Comparison of ENCODE assay signal across 1 cellular context in the genomic region with DNA sequence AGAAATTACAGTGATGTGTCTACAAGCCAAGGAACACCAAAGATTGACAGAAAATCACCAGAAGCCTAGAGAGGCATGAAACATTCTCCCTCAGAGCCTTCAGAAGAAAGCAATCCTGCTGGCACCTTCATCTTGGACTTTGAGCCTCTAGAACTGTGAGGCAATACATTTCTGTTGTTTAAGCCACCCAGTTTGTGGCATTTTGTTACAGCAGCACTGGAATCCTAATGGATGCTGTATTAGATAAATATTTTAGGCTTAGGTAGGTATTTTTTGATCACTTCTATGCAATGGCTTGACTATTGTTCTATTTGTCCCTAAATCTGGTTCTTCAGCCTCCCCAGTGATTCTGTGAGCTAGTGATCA.
TF ChIP-seq lines count a peak whose summit lies in the region.

No MANE protein-coding gene starts in this region.

TF ChIP-seq in IMR-90, 13 proteins besides CTCF, POLR2A, EP300 and RAD21 (continued from another document):
- no peak for TF ChIP-seq BHLHE40 (IDR thresholded peaks at IDR 0.05; ENCODE audit: low read depth, low read length)
- TF ChIP-seq MAFK (IDR thresholded peaks at IDR 0.05; ENCODE audit: low read depth, low read length): no peak
